ENCODE assay signal across 11 cellular contexts in genomic region chr15:100113351-100114075, GRCh38.
DNase-seq lines count a peak whose midpoint lies in the region; ATAC-seq and TF ChIP-seq lines count a peak whose summit lies in the region.
"Had no signal": no experiment of that assay in that cellular context is flagged by ENCODE, and none has a peak within 500 bp of the region (broad histone marks: within the 10 kb centered on the region; RNA-seq: fewer than 3 reads in every experiment).

No MANE protein-coding gene starts in this region.

- peaks cover 96% of the 10 kb centered on the region for H3K4me1 ChIP-seq in BLaER1
- peaks cover 7% of the 10 kb centered on the region for H3K4me1 ChIP-seq in body of pancreas
- peaks cover 0 to 54% (median 42%) of the 10 kb centered on the region in 4 donors for H3K4me1 ChIP-seq in sigmoid colon
- peaks cover 5% of the 10 kb centered on the region for H3K4me1 ChIP-seq in endodermal cell (ENCODE audit: control insufficient read depth, insufficient read depth, low read length)

- DNase-seq in body of pancreas (peak in 1 of 4 donors; percentile 22), iris pigment epithelial cell (ENCODE audit: low read depth) (peak; percentile 5), sigmoid colon (no peak), SW 1271 (lab: John Stamatoyannopoulos, UW) (no peak), endodermal cell (no peak), pons (ENCODE audit: low spot score) (no peak)
- DNase-seq: activated CD8-positive, alpha-beta memory T cell treated with anti-CD3 and anti-CD28 coated beads, Interleukin-2, amount 50 U/mL, for 48 hours; NCI-H2227 treated with DMSO at 0.1 percent for 48 hours had no signal

- TF ChIP-seq EP300 in sigmoid colon (IDR thresholded peaks at IDR 0.05), result no peak

- 80 to 85% methylated on average over 15 to 16 of the region's 16 CpGs for WGBS in body of pancreas, 2 donors
- 84% methylated on average over 16 of the region's 16 CpGs for WGBS in sigmoid colon, 2 donors
- 71 to 73% methylated on average over 14 to 16 of the region's 16 CpGs for WGBS in endodermal cell (ENCODE audit: insufficient coverage in 1 of 2, insufficient read length in 1 of 2), 2 experiments

- no peaks in the 10 kb centered on the region for H3K9me3 Mint-ChIP-seq in endodermal cell

- no peak overlapping the region for H3K4me3 Mint-ChIP-seq in endodermal cell

- no peaks in the 10 kb centered on the region for H3K27me3 Mint-ChIP-seq in endodermal cell (ENCODE audit: insufficient read depth)

- TF ChIP-seq POLR2A in body of pancreas (IDR thresholded peaks at IDR 0.05) (no peak), sigmoid colon (IDR thresholded peaks at IDR 0.05) (no peak)

- H3K9me3 ChIP-seq in BLaER1, result peaks cover under 1% of the 10 kb centered on the region; the same call in 1 of the 2 replicates
- H3K9me3 ChIP-seq in body of pancreas, result no peaks in the 10 kb centered on the region
- H3K9me3 ChIP-seq in sigmoid colon, result no peaks in the 10 kb centered on the region
- no peaks in the 10 kb centered on the region for H3K9me3 ChIP-seq in endodermal cell (ENCODE audit: control insufficient read depth, low read length)
- H3K9me3 ChIP-seq: neutrophil had no signal

- H3K36me3 ChIP-seq in BLaER1 (no peaks in the 10 kb centered on the region), body of pancreas (replicated peaks in 1 of 2; ENCODE audit: insufficient read depth in 1 of 2, low read depth in 2 of 2) (no peaks in the 10 kb centered on the region), sigmoid colon (no peaks in the 10 kb centered on the region), endodermal cell (ENCODE audit: control insufficient read depth, insufficient read depth, low read length) (no peaks in the 10 kb centered on the region)
- H3K36me3 ChIP-seq: neutrophil had no signal

- H3K36me3 Mint-ChIP-seq in endodermal cell (ENCODE audit: low read depth), result no peaks in the 10 kb centered on the region

- no peaks in the 10 kb centered on the region for H4K20me1 ChIP-seq in BLaER1

- H3K9ac ChIP-seq in BLaER1 (peak overlapping the region; percentile 80), endodermal cell (ENCODE audit: extremely low read depth, low read length, poor library complexity, severe bottlenecking) (no peak overlapping the region)

- peak overlapping the region; percentile 35; the same call in 1 of the 2 replicates for H3K4me3 ChIP-seq in BLaER1
- H3K4me3 ChIP-seq in body of pancreas, result no peak overlapping the region
- H3K4me3 ChIP-seq in sigmoid colon, result peak overlapping the region in 1 of 4 donors; percentile 9
- H3K4me3 ChIP-seq in endodermal cell (ENCODE audit: low read length), result no peak overlapping the region

- ATAC-seq in body of pancreas, result no peak
- ATAC-seq in GM18858 (IDR thresholded peaks at IDR 0.05; ENCODE audit: unreplicated experiment), result no peak

- peaks cover 12% of the 10 kb centered on the region for H3K4me1 Mint-ChIP-seq in endodermal cell

- no peaks in the 10 kb centered on the region for H3K27me3 ChIP-seq in BLaER1
- no peaks in the 10 kb centered on the region for H3K27me3 ChIP-seq in body of pancreas
- H3K27me3 ChIP-seq in sigmoid colon, result no peaks in the 10 kb centered on the region
- H3K27me3 ChIP-seq in endodermal cell (ENCODE audit: control insufficient read depth, insufficient read depth, low read length, poor library complexity, severe bottlenecking), result no peaks in the 10 kb centered on the region

- H3K27ac ChIP-seq in BLaER1, result peak overlapping the region; percentile 98
- H3K27ac ChIP-seq in body of pancreas, result peak overlapping the region; percentile 40 to 84 (median 70)
- peak overlapping the region; percentile 59 to 76 (median 70) for H3K27ac ChIP-seq in sigmoid colon
- no peak overlapping the region for H3K27ac ChIP-seq in endodermal cell (ENCODE audit: low read depth, low read length)
- H3K27ac ChIP-seq: neutrophil had no signal

- peak overlapping the region; percentile 84 for H3K4me2 ChIP-seq in BLaER1

- no peak overlapping the region for H3K27ac Mint-ChIP-seq in endodermal cell

- intact Hi-C loops in body of pancreas (cut with DNase I) (no loop called here), sigmoid colon (cut with DNase I) (no loop called here)

- TF ChIP-seq CTCF in body of pancreas (IDR thresholded peaks at IDR 0.05) (no peak), sigmoid colon (IDR thresholded peaks at IDR 0.05) (no peak), endodermal cell (conservative IDR thresholded peaks at IDR 0.05) (no peak)
